18 cellular contexts compared by ENCODE assay signal in genomic region chr17:59652119-59652518, GRCh38. TPM values are rescaled to one million over a fixed set of nuclear protein-coding genes. Genes with fewer than 3 reads are reported as not detected.
A peak's percentile ranks its signal among the peaks of the same experiment; 100 is the strongest.
DNase-seq lines count a peak whose midpoint lies in the region; ATAC-seq, FAIRE-seq and TF ChIP-seq lines count a peak whose summit lies in the region.
"Had no signal": no experiment of that assay in that cellular context is flagged by ENCODE, and none has a peak within 500 bp of the region (broad histone marks: within the 10 kb centered on the region; RNA-seq: fewer than 3 reads in every experiment).

No MANE protein-coding gene starts in this region.

- DNase-seq in BJ (ENCODE audit: low read depth), result peak; percentile 38
- DNase-seq in LHCN-M2 (ENCODE audit: low read depth), result peak; percentile 89
- DNase-seq in cardiac fibroblast (ENCODE audit: low read depth in 2 of 2), result peak; percentile 28 to 88
- peak; percentile 44 for DNase-seq in mesenchymal stem cell
- no peak for DNase-seq in urothelium cell line (ENCODE audit: low spot score)
- no peak for DNase-seq in tibial artery
- DNase-seq in kidney, result no peak
- DNase-seq: activated naive CD4-positive, alpha-beta T cell; DND-41; NCI-H1694; NCI-H524; OCI-M1; stimulated activated naive CD8-positive, alpha-beta T cell treated with anti-CD3 and anti-CD28 coated beads, Interleukin-15, amount 100 ng/mL, for 72 hours had no signal

- FAIRE-seq in urothelium cell line (lab: Jason Lieb, UNC) (no peak), kidney (lab: Jason Lieb, UNC) (no peak)
- FAIRE-seq: GM12878 had no signal

- no peak for ATAC-seq in HG02610 (IDR thresholded peaks at IDR 0.05; ENCODE audit: unreplicated experiment)
- ATAC-seq: GM12878 had no signal

- no peak overlapping the region for H2BK120ac ChIP-seq in mesenchymal stem cell (ENCODE audit: low read depth, low read length)

- H2BK5ac ChIP-seq in mesenchymal stem cell (ENCODE audit: low read depth, low read length, poor library complexity, severe bottlenecking), result no peak overlapping the region

- no peak overlapping the region for H4K8ac ChIP-seq in mesenchymal stem cell (ENCODE audit: low read length)

- H3K18ac ChIP-seq in mesenchymal stem cell (ENCODE audit: low read depth in 1 of 2, low read length in 2 of 2), result no peak overlapping the region

- H3K4me1 ChIP-seq in mesenchymal stem cell (ENCODE audit: control insufficient read depth, insufficient read depth, low read depth, low read length) (no peaks in the 10 kb centered on the region), tibial artery (peaks cover 0 to 7% (median 0%) of the 10 kb centered on the region in 4 donors), kidney (ENCODE audit: control insufficient read depth in 1 of 2, insufficient read depth in 1 of 2, low read depth in 1 of 2, low read length in 2 of 2) (no peaks in the 10 kb centered on the region)

- POLR2A ChIA-PET in BJ (lab: Charles Lee), result no interaction called here

- no peak overlapping the region for H3K4ac ChIP-seq in mesenchymal stem cell (ENCODE audit: low read depth in 1 of 2, low read length in 2 of 2)

- H2BK15ac ChIP-seq in mesenchymal stem cell (ENCODE audit: low read depth, poor library complexity, severe bottlenecking), result no peak overlapping the region

- WGBS in mesenchymal stem cell, result 9% methylated on average over 1 of the region's 2 CpGs

- no peak overlapping the region for H3K23ac ChIP-seq in mesenchymal stem cell (ENCODE audit: low read length in 2 of 2)

- intact Hi-C loops in tibial artery (cut with DNase I; ENCODE audit: low total_unique reads) (no loop called here), kidney (cut with DNase I) (no loop called here)

- H3K9me3 ChIP-seq in mesenchymal stem cell (ENCODE audit: control insufficient read depth, low read length), result peaks cover 7% of the 10 kb centered on the region
- H3K9me3 ChIP-seq in tibial artery, result no peaks in the 10 kb centered on the region
- no peaks in the 10 kb centered on the region for H3K9me3 ChIP-seq in kidney (ENCODE audit: control insufficient read depth in 1 of 2, low read length in 2 of 2)

- H3K4me2 ChIP-seq in mesenchymal stem cell (ENCODE audit: low read length, poor library complexity, severe bottlenecking), result no peak overlapping the region
- H3K4me2 ChIP-seq: hepatocyte had no signal

- H3K9ac ChIP-seq in mesenchymal stem cell (ENCODE audit: low read length), result peak overlapping the region; percentile 46
- H3K9ac ChIP-seq in kidney (ENCODE audit: low read length in 2 of 2), result no peak overlapping the region
- H3K9ac ChIP-seq: parathyroid adenoma had no signal

- H3K4me3 ChIP-seq in BJ (ENCODE audit: low read depth, low read length), result no peak overlapping the region
- no peak overlapping the region for H3K4me3 ChIP-seq in cardiac fibroblast (replicated peaks in 1 of 2; ENCODE audit: low read depth in 2 of 2, low read length in 2 of 2)
- no peak overlapping the region for H3K4me3 ChIP-seq in mesenchymal stem cell (ENCODE audit: insufficient read depth in 1 of 2, low read depth in 1 of 2, low read length in 2 of 2)
- no peak overlapping the region for H3K4me3 ChIP-seq in tibial artery
- no peak overlapping the region for H3K4me3 ChIP-seq in kidney (ENCODE audit: low read length in 2 of 2)
- H3K4me3 ChIP-seq: GM12878, hepatocyte, SK-N-MC had no signal

- no peaks in the 10 kb centered on the region for H3K27me3 ChIP-seq in BJ (ENCODE audit: control insufficient read depth, insufficient read depth, low read length)
- H3K27me3 ChIP-seq in mesenchymal stem cell (ENCODE audit: control insufficient read depth in 1 of 2, insufficient read depth in 1 of 2, low read length in 2 of 2), result no peaks in the 10 kb centered on the region
- no peaks in the 10 kb centered on the region for H3K27me3 ChIP-seq in tibial artery
- H3K27me3 ChIP-seq: hepatocyte had no signal

- H3K27ac ChIP-seq in mesenchymal stem cell (ENCODE audit: low read length, poor library complexity, severe bottlenecking) (peak overlapping the region; percentile 23), tibial artery (no peak overlapping the region), kidney (ENCODE audit: low read depth in 2 of 2, low read length in 2 of 2) (no peak overlapping the region)
- H3K27ac ChIP-seq: hepatocyte, parathyroid adenoma, SK-N-MC had no signal

- TF ChIP-seq CTCF in BJ (IDR thresholded peaks at IDR 0.05; ENCODE audit: insufficient read depth, low read depth, low read length) (no peak), cardiac fibroblast (IDR thresholded peaks at IDR 0.05; ENCODE audit: low read depth, low read length) (no peak), tibial artery (IDR thresholded peaks at IDR 0.05) (no peak), kidney (IDR thresholded peaks at IDR 0.05; ENCODE audit: borderline replicate concordance, extremely low read depth, insufficient read depth) (no peak)

- H3K36me3 ChIP-seq in BJ (ENCODE audit: control insufficient read depth, insufficient read depth, low read length), result peaks cover 13% of the 10 kb centered on the region
- H3K36me3 ChIP-seq in mesenchymal stem cell (ENCODE audit: control insufficient read depth in 1 of 2, insufficient read depth in 2 of 2, low read depth in 1 of 2, low read length in 2 of 2), result peaks cover 19 to 95% of the 10 kb centered on the region in 2 experiments
- H3K36me3 ChIP-seq in tibial artery, result peaks cover 70 to 91% (median 87%) of the 10 kb centered on the region in 3 donors
- H3K36me3 ChIP-seq in kidney (ENCODE audit: control insufficient read depth in 1 of 2, insufficient read depth in 2 of 2, low read length in 2 of 2), result peaks cover 24 to 71% of the 10 kb centered on the region in 2 donors

- no peak overlapping the region for H3K14ac ChIP-seq in mesenchymal stem cell (ENCODE audit: low read length in 2 of 2)

- CTCF ChIA-PET in BJ (lab: Yijun Ruan, JAX), result interaction anchor here (1.1 kb wide), 1 partner anchor 9 kb away, joined by 3 read pairs; no protein-coding TSS in a partner anchor

- H2BK12ac ChIP-seq in mesenchymal stem cell (ENCODE audit: low read length in 2 of 2), result no peak overlapping the region

- no peak overlapping the region for H2AFZ ChIP-seq in mesenchymal stem cell (ENCODE audit: low read depth, low read length)
- H2AFZ ChIP-seq: hepatocyte, parathyroid adenoma had no signal

- no peak overlapping the region for H2AK5ac ChIP-seq in mesenchymal stem cell (ENCODE audit: low read length, severe bottlenecking)

- H3K79me1 ChIP-seq in mesenchymal stem cell (replicated peaks; ENCODE audit: low read length, poor library complexity, severe bottlenecking), result peaks cover 9% of the 10 kb centered on the region

- no peak overlapping the region for H4K91ac ChIP-seq in mesenchymal stem cell (ENCODE audit: low read length)

RNA-seq across cellular contexts. Expression of gene CLTC, which starts 32.4 kb away (rescaled TPM):
- polyA plus RNA-seq in BJ (2011; rRNA removed), result 149 and 216 TPM in 2 replicates
- polyA minus RNA-seq in BJ (2011; rRNA and poly(A)+ RNA removed), result 420 and 473 TPM in 2 replicates
- 389 and 434 TPM in 2 replicates for total RNA-seq in LHCN-M2 (2014; rRNA removed)
- 157 TPM for polyA plus RNA-seq in LHCN-M2 (2012)
- 198 TPM for polyA plus RNA-seq in mesenchymal stem cell (2013, experiment 1 of 2)
- polyA plus RNA-seq in mesenchymal stem cell (2013, experiment 2 of 2), result 188 TPM
- total RNA-seq in kidney, result 259 TPM
- polyA plus RNA-seq in kidney (ENCODE audit: insufficient read depth, low read depth, low replicate concordance), result 213 TPM

RNA-seq across cellular contexts. Expression of gene PTRH2, which starts 55.1 kb away (rescaled TPM):
- polyA plus RNA-seq in BJ (2011; rRNA removed) (31.4 and 42.4 TPM in 2 replicates), kidney (ENCODE audit: insufficient read depth, low read depth, low replicate concordance) (27.6 TPM)
- 6.5 and 10.0 TPM in 2 replicates for polyA minus RNA-seq in BJ (2011; rRNA and poly(A)+ RNA removed)
- total RNA-seq in LHCN-M2 (2014; rRNA removed) (29.9 and 34.3 TPM in 2 replicates), kidney (17.3 TPM)
- 38.1 TPM for polyA plus RNA-seq in LHCN-M2 (2012)
- 31.8 TPM for polyA plus RNA-seq in mesenchymal stem cell (2013, experiment 1 of 2)
- polyA plus RNA-seq in mesenchymal stem cell (2013, experiment 2 of 2), result 32.0 TPM

RNA-seq across cellular contexts. Expression of gene VMP1, which starts 55.3 kb away (rescaled TPM):
- 105 and 186 TPM in 2 replicates for polyA plus RNA-seq in BJ (2011; rRNA removed)
- polyA minus RNA-seq in BJ (2011; rRNA and poly(A)+ RNA removed), result 276 and 308 TPM in 2 replicates
- total RNA-seq in LHCN-M2 (2014; rRNA removed), result 193 and 225 TPM in 2 replicates
- 61.7 TPM for polyA plus RNA-seq in LHCN-M2 (2012)
- polyA plus RNA-seq in mesenchymal stem cell (2013, experiment 1 of 2), result 116 TPM
- 116 TPM for polyA plus RNA-seq in mesenchymal stem cell (2013, experiment 2 of 2)
- 338 TPM for total RNA-seq in kidney
- 96.4 TPM for polyA plus RNA-seq in kidney (ENCODE audit: insufficient read depth, low read depth, low replicate concordance)

Comparison
In these comparisons a context has a peak if more than half of its experiments do, and no peak if none do; other contexts are left out.
1. DNase-seq: peak in BJ (single experiment), LHCN-M2 (single experiment), cardiac fibroblast (2 of 2) and mesenchymal stem cell (single experiment); none in urothelium cell line (single experiment), tibial artery (0 of 2) and kidney (single experiment).